Comparison of ENCODE assay signal across 18 cellular contexts in the genomic region with DNA sequence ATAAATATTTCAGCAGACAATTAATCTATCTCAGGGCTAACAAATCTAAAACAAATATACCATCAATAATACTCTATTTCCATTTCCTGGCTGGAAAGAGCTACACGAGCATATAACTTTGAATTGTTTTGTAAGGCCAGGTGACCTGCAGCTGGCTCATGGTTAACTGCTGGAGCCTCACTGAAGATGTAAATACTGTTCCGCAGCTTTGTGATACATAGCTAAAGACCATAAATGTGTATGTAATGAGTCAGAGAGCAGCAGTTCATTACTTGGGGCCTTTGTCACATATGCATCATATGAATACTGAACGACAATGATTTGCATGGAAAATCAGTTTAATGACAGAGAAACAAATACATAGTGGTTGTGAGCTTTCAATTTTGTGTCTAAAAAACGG.
DNase-seq lines count a peak whose midpoint lies in the region; ATAC-seq, FAIRE-seq and TF ChIP-seq lines count a peak whose summit lies in the region.
"Had no signal": no experiment of that assay in that cellular context is flagged by ENCODE, and none has a peak within 500 bp of the region (broad histone marks: within the 10 kb centered on the region; RNA-seq: fewer than 3 reads in every experiment).

No MANE protein-coding gene starts in this region.

- H3K4me1 ChIP-seq in thyroid gland = no peaks in the 10 kb centered on the region
- no peaks in the 10 kb centered on the region for H3K4me1 ChIP-seq in kidney (ENCODE audit: control insufficient read depth in 1 of 2, insufficient read depth in 1 of 2, low read depth in 1 of 2, low read length in 2 of 2)

- no peak overlapping the region for H3K4me3 Mint-ChIP-seq in WTC11

- TF ChIP-seq CTCF in bronchial epithelial cell (IDR thresholded peaks at IDR 0.05; ENCODE audit: insufficient read depth, low read length, severe bottlenecking) = no peak
- no peak for TF ChIP-seq CTCF in thyroid gland (IDR thresholded peaks at IDR 0.05)
- TF ChIP-seq CTCF in kidney (IDR thresholded peaks at IDR 0.05; ENCODE audit: borderline replicate concordance, extremely low read depth, insufficient read depth) = no peak
- TF ChIP-seq CTCF in WTC11 (IDR thresholded peaks at IDR 0.05) = no peak

- ATAC-seq in WTC11 (no peak), HG02973 (IDR thresholded peaks at IDR 0.05; ENCODE audit: unreplicated experiment) (no peak)
- ATAC-seq: left ventricle myocardium superior; stimulated activated naive CD8-positive, alpha-beta T cell treated with anti-CD3 and anti-CD28 coated beads, Interleukin-15, Interleukin-2, amounts not matched to agents 100 U/mL and 50 U/mL, for 24 hours had no signal

- no peak for FAIRE-seq in bronchial epithelial cell (lab: Jason Lieb, UNC)
- no peak for FAIRE-seq in kidney (lab: Jason Lieb, UNC)
- FAIRE-seq: GM19239 had no signal

- H3K27me3 ChIP-seq in bronchial epithelial cell (ENCODE audit: control insufficient read depth, insufficient read depth, low read length) = no peaks in the 10 kb centered on the region
- H3K27me3 ChIP-seq in thyroid gland = no peaks in the 10 kb centered on the region

- no peak overlapping the region for H3K27ac Mint-ChIP-seq in WTC11

- no peak overlapping the region for H3K4me3 ChIP-seq in bronchial epithelial cell (ENCODE audit: low read depth, low read length)
- H3K4me3 ChIP-seq in thyroid gland (replicated peaks in 1 of 3) = no peak overlapping the region
- no peak overlapping the region for H3K4me3 ChIP-seq in kidney (ENCODE audit: low read length in 2 of 2)

- intact Hi-C loops in thyroid gland (cut with DNase I) (no loop called here), kidney (cut with DNase I) (no loop called here)

- DNase-seq in EL (peak; percentile 84), NCI-H526 (lab: John Stamatoyannopoulos, UW) (peak; percentile 77 to 82), bronchial epithelial cell (ENCODE audit: low read depth) (peak; percentile 82), non-pigmented ciliary epithelial cell (ENCODE audit: low read depth) (peak; percentile 79), thyroid gland (no peak), kidney (no peak), WTC11 (ENCODE audit: low spot score) (no peak)
- DNase-seq: activated T-cell treated with anti-CD3 and anti-CD28 coated beads, Interleukin-2, amount 50 U/mL, for 1 hour; central memory CD4-positive, alpha-beta T cell; COR-L47; left ventricle myocardium superior; MM.1S; NCI-H2227 treated with DMSO at 0.1 percent for 48 hours; Right ventricle myocardium superior; stimulated activated naive CD8-positive, alpha-beta T cell treated with anti-CD3 and anti-CD28 coated beads, Interleukin-15, Interleukin-2, amounts not matched to agents 100 U/mL and 50 U/mL, for 24 hours had no signal

- H3K27ac ChIP-seq in thyroid gland = no peak overlapping the region
- no peak overlapping the region for H3K27ac ChIP-seq in kidney (ENCODE audit: low read depth in 2 of 2, low read length in 2 of 2)
- H3K27ac ChIP-seq: VCaP had no signal

- H3K9me3 Mint-ChIP-seq in WTC11 = peaks cover 7% of the 10 kb centered on the region

- TF ChIP-seq POLR2A in thyroid gland (IDR thresholded peaks at IDR 0.05) = no peak

- H3K36me3 Mint-ChIP-seq in WTC11 = no peaks in the 10 kb centered on the region

- CTCF ChIA-PET in WTC11 (lab: Charles Lee) = no interaction called here

- H3K27me3 Mint-ChIP-seq in WTC11 (ENCODE audit: low read depth) = no peaks in the 10 kb centered on the region

- 89% methylated on average over 4 of the region's 4 CpGs for WGBS in thyroid gland, 2 donors

- no peaks in the 10 kb centered on the region for H3K36me3 ChIP-seq in bronchial epithelial cell (ENCODE audit: control insufficient read depth, insufficient read depth, low read length)
- H3K36me3 ChIP-seq in thyroid gland = no peaks in the 10 kb centered on the region
- no peaks in the 10 kb centered on the region for H3K36me3 ChIP-seq in kidney (ENCODE audit: control insufficient read depth in 1 of 2, insufficient read depth in 2 of 2, low read length in 2 of 2)

- H3K9me3 ChIP-seq in thyroid gland = no peaks in the 10 kb centered on the region
- no peaks in the 10 kb centered on the region for H3K9me3 ChIP-seq in kidney (ENCODE audit: control insufficient read depth in 1 of 2, low read length in 2 of 2)

- POLR2A ChIA-PET in WTC11 (lab: Charles Lee) = interaction anchor here (0.8 kb wide), 1 partner anchor 109 kb away, joined by 6 read pairs; a partner anchor contains a TSS

- H3K9ac ChIP-seq in kidney (ENCODE audit: low read length in 2 of 2) = no peak overlapping the region

- peaks cover 4% of the 10 kb centered on the region; the same call in 1 of the 2 replicates for H3K4me1 Mint-ChIP-seq in WTC11

TF ChIP-seq in WTC11, 78 proteins besides CTCF, POLR2A, EP300 and RAD21 (continues in another document):
- TF ChIP-seq, protein P1, sequence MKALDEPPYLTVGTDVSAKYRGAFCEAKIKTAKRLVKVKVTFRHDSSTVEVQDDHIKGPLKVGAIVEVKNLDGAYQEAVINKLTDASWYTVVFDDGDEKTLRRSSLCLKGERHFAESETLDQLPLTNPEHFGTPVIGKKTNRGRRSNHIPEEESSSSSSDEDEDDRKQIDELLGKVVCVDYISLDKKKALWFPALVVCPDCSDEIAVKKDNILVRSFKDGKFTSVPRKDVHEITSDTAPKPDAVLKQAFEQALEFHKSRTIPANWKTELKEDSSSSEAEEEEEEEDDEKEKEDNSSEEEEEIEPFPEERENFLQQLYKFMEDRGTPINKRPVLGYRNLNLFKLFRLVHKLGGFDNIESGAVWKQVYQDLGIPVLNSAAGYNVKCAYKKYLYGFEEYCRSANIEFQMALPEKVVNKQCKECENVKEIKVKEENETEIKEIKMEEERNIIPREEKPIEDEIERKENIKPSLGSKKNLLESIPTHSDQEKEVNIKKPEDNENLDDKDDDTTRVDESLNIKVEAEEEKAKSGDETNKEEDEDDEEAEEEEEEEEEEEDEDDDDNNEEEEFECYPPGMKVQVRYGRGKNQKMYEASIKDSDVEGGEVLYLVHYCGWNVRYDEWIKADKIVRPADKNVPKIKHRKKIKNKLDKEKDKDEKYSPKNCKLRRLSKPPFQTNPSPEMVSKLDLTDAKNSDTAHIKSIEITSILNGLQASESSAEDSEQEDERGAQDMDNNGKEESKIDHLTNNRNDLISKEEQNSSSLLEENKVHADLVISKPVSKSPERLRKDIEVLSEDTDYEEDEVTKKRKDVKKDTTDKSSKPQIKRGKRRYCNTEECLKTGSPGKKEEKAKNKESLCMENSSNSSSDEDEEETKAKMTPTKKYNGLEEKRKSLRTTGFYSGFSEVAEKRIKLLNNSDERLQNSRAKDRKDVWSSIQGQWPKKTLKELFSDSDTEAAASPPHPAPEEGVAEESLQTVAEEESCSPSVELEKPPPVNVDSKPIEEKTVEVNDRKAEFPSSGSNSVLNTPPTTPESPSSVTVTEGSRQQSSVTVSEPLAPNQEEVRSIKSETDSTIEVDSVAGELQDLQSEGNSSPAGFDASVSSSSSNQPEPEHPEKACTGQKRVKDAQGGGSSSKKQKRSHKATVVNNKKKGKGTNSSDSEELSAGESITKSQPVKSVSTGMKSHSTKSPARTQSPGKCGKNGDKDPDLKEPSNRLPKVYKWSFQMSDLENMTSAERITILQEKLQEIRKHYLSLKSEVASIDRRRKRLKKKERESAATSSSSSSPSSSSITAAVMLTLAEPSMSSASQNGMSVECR (CRISPR knock-in tag; IDR thresholded peaks at IDR 0.05; ENCODE audit: borderline replicate concordance) = no peak
- no peak for TF ChIP-seq EMX1 (CRISPR knock-in tag; IDR thresholded peaks at IDR 0.05)
- TF ChIP-seq ETV6 (CRISPR knock-in tag; IDR thresholded peaks at IDR 0.05) = no peak
- no peak for TF ChIP-seq TEAD4 (CRISPR knock-in tag; IDR thresholded peaks at IDR 0.05)
- no peak for TF ChIP-seq MXD4 (CRISPR knock-in tag; IDR thresholded peaks at IDR 0.05; ENCODE audit: borderline replicate concordance)
- TF ChIP-seq NFYB (CRISPR knock-in tag; conservative IDR thresholded peaks at IDR 0.05; ENCODE audit: low read depth) = no peak
- TF ChIP-seq, protein P2, sequence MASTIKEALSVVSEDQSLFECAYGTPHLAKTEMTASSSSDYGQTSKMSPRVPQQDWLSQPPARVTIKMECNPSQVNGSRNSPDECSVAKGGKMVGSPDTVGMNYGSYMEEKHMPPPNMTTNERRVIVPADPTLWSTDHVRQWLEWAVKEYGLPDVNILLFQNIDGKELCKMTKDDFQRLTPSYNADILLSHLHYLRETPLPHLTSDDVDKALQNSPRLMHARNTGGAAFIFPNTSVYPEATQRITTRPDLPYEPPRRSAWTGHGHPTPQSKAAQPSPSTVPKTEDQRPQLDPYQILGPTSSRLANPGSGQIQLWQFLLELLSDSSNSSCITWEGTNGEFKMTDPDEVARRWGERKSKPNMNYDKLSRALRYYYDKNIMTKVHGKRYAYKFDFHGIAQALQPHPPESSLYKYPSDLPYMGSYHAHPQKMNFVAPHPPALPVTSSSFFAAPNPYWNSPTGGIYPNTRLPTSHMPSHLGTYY (CRISPR knock-in tag; IDR thresholded peaks at IDR 0.05) = no peak
- TF ChIP-seq, protein P3, sequence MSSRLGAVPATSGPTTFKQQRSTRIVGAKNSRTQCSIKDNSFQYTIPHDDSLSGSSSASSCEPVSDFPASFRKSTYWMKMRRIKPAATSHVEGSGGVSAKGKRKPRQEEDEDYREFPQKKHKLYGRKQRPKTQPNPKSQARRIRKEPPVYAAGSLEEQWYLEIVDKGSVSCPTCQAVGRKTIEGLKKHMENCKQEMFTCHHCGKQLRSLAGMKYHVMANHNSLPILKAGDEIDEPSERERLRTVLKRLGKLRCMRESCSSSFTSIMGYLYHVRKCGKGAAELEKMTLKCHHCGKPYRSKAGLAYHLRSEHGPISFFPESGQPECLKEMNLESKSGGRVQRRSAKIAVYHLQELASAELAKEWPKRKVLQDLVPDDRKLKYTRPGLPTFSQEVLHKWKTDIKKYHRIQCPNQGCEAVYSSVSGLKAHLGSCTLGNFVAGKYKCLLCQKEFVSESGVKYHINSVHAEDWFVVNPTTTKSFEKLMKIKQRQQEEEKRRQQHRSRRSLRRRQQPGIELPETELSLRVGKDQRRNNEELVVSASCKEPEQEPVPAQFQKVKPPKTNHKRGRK (CRISPR knock-in tag; IDR thresholded peaks at IDR 0.05; ENCODE audit: borderline replicate concordance) = no peak
- TF ChIP-seq CREB1 (CRISPR knock-in tag; IDR thresholded peaks at IDR 0.05) = no peak
- TF ChIP-seq FOXK1 (CRISPR knock-in tag; IDR thresholded peaks at IDR 0.05) = no peak
- TF ChIP-seq ZNF121 (CRISPR knock-in tag; IDR thresholded peaks at IDR 0.05) = no peak

Comparison
In these comparisons a context has a peak if more than half of its experiments do, and no peak if none do; other contexts are left out.
1. DNase-seq: peak in EL (single experiment), NCI-H526 (2 of 2), bronchial epithelial cell (single experiment) and non-pigmented ciliary epithelial cell (single experiment); none in thyroid gland (0 of 2), kidney (single experiment) and WTC11 (single experiment).